11 cellular contexts compared by ENCODE assay signal in genomic region chr12:11732023-11732422, GRCh38.
DNase-seq lines count a peak whose midpoint lies in the region; ATAC-seq and TF ChIP-seq lines count a peak whose summit lies in the region.
"Had no signal": no experiment of that assay in that cellular context is flagged by ENCODE, and none has a peak within 500 bp of the region (broad histone marks: within the 10 kb centered on the region; RNA-seq: fewer than 3 reads in every experiment).

No MANE protein-coding gene starts in this region.

- H3K27ac ChIP-seq in DOHH2 (ENCODE audit: low read depth, low read length) (peak overlapping the region; percentile 79), osteoblast (ENCODE audit: low read depth, low read length) (peak overlapping the region; percentile 61)
- H3K27ac ChIP-seq: psoas muscle had no signal

- H3K79me2 ChIP-seq in DOHH2 (ENCODE audit: control insufficient read depth, low read length), result no peaks in the 10 kb centered on the region
- H3K79me2 ChIP-seq in osteoblast (ENCODE audit: insufficient read depth, low read length), result peaks cover 75% of the 10 kb centered on the region

- H4K20me1 ChIP-seq in DOHH2 (ENCODE audit: control insufficient read depth, insufficient read depth, low read depth, low read length), result no peaks in the 10 kb centered on the region
- H4K20me1 ChIP-seq in osteoblast (ENCODE audit: insufficient read depth, low read length), result no peaks in the 10 kb centered on the region

- H3K27me3 Mint-ChIP-seq in activated naive CD8-positive, alpha-beta T cell treated with anti-CD3 and anti-CD28 coated beads, Interleukin-2, amount 50 U/mL, for 24 hours, result no peaks in the 10 kb centered on the region

- H3K9me3 ChIP-seq in DOHH2 (ENCODE audit: control insufficient read depth, insufficient read depth, low read length) (no peaks in the 10 kb centered on the region), osteoblast (ENCODE audit: low read depth, low read length) (no peaks in the 10 kb centered on the region)
- H3K9me3 ChIP-seq: psoas muscle had no signal

- H3K4me1 Mint-ChIP-seq in activated naive CD8-positive, alpha-beta T cell treated with anti-CD3 and anti-CD28 coated beads, Interleukin-2, amount 50 U/mL, for 24 hours, result peaks cover 79% of the 10 kb centered on the region

- H3K4me2 ChIP-seq in DOHH2 (ENCODE audit: low read length), result peak overlapping the region; percentile 87
- peak overlapping the region; percentile 35 for H3K4me2 ChIP-seq in osteoblast (ENCODE audit: insufficient read depth, low read length)

- H3K27me3 ChIP-seq in DOHH2 (ENCODE audit: control insufficient read depth, low read length) (no peaks in the 10 kb centered on the region), osteoblast (ENCODE audit: insufficient read depth, low read length) (no peaks in the 10 kb centered on the region)

- H3K36me3 ChIP-seq in DOHH2 (ENCODE audit: control insufficient read depth, low read length) (no peaks in the 10 kb centered on the region; the same call in 1 of the 2 replicates), osteoblast (ENCODE audit: insufficient read depth, low read length) (peaks cover 3% of the 10 kb centered on the region)

- peak overlapping the region; percentile 64 for H3K4me3 ChIP-seq in DOHH2 (ENCODE audit: low read length)
- H3K4me3 ChIP-seq in osteoblast (ENCODE audit: insufficient read depth, low read length), result no peak overlapping the region
- H3K4me3 ChIP-seq: psoas muscle had no signal

- H3K27ac Mint-ChIP-seq in activated naive CD8-positive, alpha-beta T cell treated with anti-CD3 and anti-CD28 coated beads, Interleukin-2, amount 50 U/mL, for 24 hours, result peak overlapping the region; percentile 80

- H3K4me3 Mint-ChIP-seq in activated naive CD8-positive, alpha-beta T cell treated with anti-CD3 and anti-CD28 coated beads, Interleukin-2, amount 50 U/mL, for 24 hours, result no peak overlapping the region

- peaks cover 15% of the 10 kb centered on the region for H3K36me3 Mint-ChIP-seq in activated naive CD8-positive, alpha-beta T cell treated with anti-CD3 and anti-CD28 coated beads, Interleukin-2, amount 50 U/mL, for 24 hours (ENCODE audit: low read depth)

- peaks cover 27% of the 10 kb centered on the region for H3F3A ChIP-seq in DOHH2 (ENCODE audit: control insufficient read depth, insufficient read depth)

- no peak for DNase-seq in activated naive CD8-positive, alpha-beta T cell treated with anti-CD3 and anti-CD28 coated beads, Interleukin-2, amount 50 U/mL, for 24 hours
- no peak for DNase-seq in osteoblast (ENCODE audit: insufficient read length, low spot score, missing footprints)
- no peak for DNase-seq in HCEC 1CT
- DNase-seq in NCI-H187 treated with DMSO at 0.1 percent for 48 hours (lab: John Stamatoyannopoulos, UW), result no peak
- DNase-seq in HPDE6-E6E7 (ENCODE audit: extremely low spot score), result no peak
- no peak for DNase-seq in hypothalamus (lab: John Stamatoyannopoulos, UW)
- DNase-seq: DMS79, psoas muscle, SHP77 had no signal

- no peak overlapping the region for H2AFZ ChIP-seq in osteoblast (ENCODE audit: low read length)

- H3K4me1 ChIP-seq in DOHH2 (ENCODE audit: control insufficient read depth, low read length), result peaks cover 59% of the 10 kb centered on the region
- H3K4me1 ChIP-seq in osteoblast (ENCODE audit: insufficient read depth, low read length), result peaks cover 13% of the 10 kb centered on the region
- H3K4me1 ChIP-seq: psoas muscle had no signal

- no peaks in the 10 kb centered on the region for H3K9me2 ChIP-seq in DOHH2 (replicated peaks; ENCODE audit: control insufficient read depth, low read length)

- peak; percentile 40 for ATAC-seq in HG03025 (IDR thresholded peaks at IDR 0.05; ENCODE audit: low FRiP score, unreplicated experiment)
- no peak for ATAC-seq in activated naive CD8-positive, alpha-beta T cell treated with anti-CD3 and anti-CD28 coated beads, Interleukin-2, amount 50 U/mL, for 24 hours
- ATAC-seq: psoas muscle had no signal

- TF ChIP-seq CTCF in DOHH2 (IDR thresholded peaks at IDR 0.05; ENCODE audit: low read depth, low read length, poor library complexity, severe bottlenecking) (no peak), osteoblast (IDR thresholded peaks at IDR 0.05; ENCODE audit: extremely low read depth, low read depth, low read length) (no peak)

- H3K9me3 Mint-ChIP-seq in activated naive CD8-positive, alpha-beta T cell treated with anti-CD3 and anti-CD28 coated beads, Interleukin-2, amount 50 U/mL, for 24 hours, result no peaks in the 10 kb centered on the region
